ENCODE assay signal across 8 cellular contexts in the genomic region with DNA sequence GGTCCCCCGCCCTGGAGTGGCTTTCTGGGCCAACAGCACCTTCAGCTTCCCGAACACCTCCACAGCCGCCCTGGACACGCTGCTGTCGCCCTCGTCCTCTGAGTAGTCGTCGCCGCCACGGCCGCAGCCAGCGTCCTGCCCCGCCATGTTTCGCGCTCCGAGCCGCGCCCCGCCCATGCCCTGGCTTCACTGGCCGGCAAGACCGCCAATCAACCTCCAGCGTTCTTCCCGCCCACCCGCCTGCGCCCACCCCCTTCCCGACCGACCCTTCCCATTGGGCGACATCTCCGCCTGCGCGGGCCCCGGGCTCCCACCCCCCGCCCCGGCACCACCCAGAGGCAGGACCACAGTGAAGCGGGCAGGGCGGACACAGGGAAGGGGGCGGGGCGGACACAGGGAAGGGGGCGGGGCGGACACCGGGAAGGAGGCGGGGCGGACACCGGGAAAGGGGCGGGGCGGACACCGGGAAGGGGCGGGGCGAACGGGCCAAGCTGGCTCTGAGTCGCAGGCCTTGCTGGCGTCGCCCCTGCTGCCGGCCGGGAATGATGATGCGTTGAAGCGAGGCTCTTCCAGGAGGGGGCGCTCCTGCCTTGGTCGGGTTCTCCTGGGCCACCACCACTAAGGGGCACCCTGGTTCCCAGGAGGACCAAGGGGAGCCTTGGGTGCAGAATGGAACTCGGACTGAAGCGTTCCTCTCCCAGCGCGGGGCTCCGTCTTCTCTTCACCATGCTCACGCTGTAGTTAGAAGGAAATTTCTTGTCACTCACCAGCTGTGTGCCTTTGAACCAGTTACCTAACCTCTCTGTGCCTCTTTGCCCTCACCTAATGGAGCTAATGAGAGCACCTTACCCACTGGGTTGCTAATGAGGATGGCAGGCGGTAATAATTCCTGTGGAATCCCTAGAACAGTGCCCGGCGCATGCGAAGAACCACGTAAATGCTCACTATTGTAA. TPM values are rescaled to one million over a fixed set of nuclear protein-coding genes. Genes with fewer than 3 reads are reported as not detected.
DNase-seq lines count a peak whose midpoint lies in the region; ATAC-seq, FAIRE-seq and TF ChIP-seq lines count a peak whose summit lies in the region.

TSS of gene HAUS7 (minus strand) at position 166 of the 953 bp plus-strand sequence. CDS start at position 147, 19 bp downstream.

- no peak for FAIRE-seq in RCC 7860 (lab: Jason Lieb, UNC)

- peak; percentile 79 for ATAC-seq in GM21825 (IDR thresholded peaks at IDR 0.05; ENCODE audit: unreplicated experiment)
- ATAC-seq in activated T-cell treated with anti-CD3 and anti-CD28 coated beads, Interleukin-2, amount 50 U/mL, for 72 hours (replicated peaks in 1 of 2), result peak; percentile 89
- ATAC-seq in naive B cell (ENCODE audit: low read depth in 2 of 2), result peak; percentile 77
- ATAC-seq in stimulated activated effector memory CD8-positive, alpha-beta T cell treated with anti-CD3 and anti-CD28 coated beads, Interleukin-12 subunit alpha, Interleukin-12 subunit beta, amount 100 ng/mL, for 72 hours, result peak; percentile 88

- H3K36me3 ChIP-seq in DOHH2 (ENCODE audit: control insufficient read depth, low read length) (peaks cover 10% of the 10 kb centered on the region), Karpas-422 (ENCODE audit: insufficient read depth, low read length) (no peaks in the 10 kb centered on the region), esophagus squamous epithelium (no peaks in the 10 kb centered on the region)

- H3K9me3 ChIP-seq in DOHH2 (ENCODE audit: control insufficient read depth, insufficient read depth, low read length) (no peaks in the 10 kb centered on the region), Karpas-422 (ENCODE audit: low read length) (no peaks in the 10 kb centered on the region), esophagus squamous epithelium (no peaks in the 10 kb centered on the region)

- H3K79me2 ChIP-seq in DOHH2 (ENCODE audit: control insufficient read depth, low read length) (peaks cover 40% of the 10 kb centered on the region), Karpas-422 (ENCODE audit: low read length) (peaks cover 27% of the 10 kb centered on the region)

- TF ChIP-seq POLR2A in esophagus squamous epithelium (IDR thresholded peaks at IDR 0.05), result no peak

- intact Hi-C loops in esophagus squamous epithelium (cut with DNase I), result loop anchor here (5.0 kb wide), 1 partner anchor 37 kb away; no protein-coding TSS in a partner anchor

- H3K9me2 ChIP-seq in DOHH2 (replicated peaks; ENCODE audit: control insufficient read depth, low read length) (no peaks in the 10 kb centered on the region), Karpas-422 (replicated peaks; ENCODE audit: insufficient read depth, low read length) (no peaks in the 10 kb centered on the region)

- H3K9ac ChIP-seq in Karpas-422 (ENCODE audit: low read length), result peak within 1 kb of the TSS; percentile 91

- H3K4me1 Mint-ChIP-seq in activated T-cell treated with anti-CD3 and anti-CD28 coated beads, Interleukin-2, amount 50 U/mL, for 72 hours (ENCODE audit: low read depth), result peaks cover 16% of the 10 kb centered on the region
- H3K4me1 Mint-ChIP-seq in naive B cell, result peaks cover 6 to 22% (median 13%) of the 10 kb centered on the region in 3 donors
- peaks cover 12% of the 10 kb centered on the region for H3K4me1 Mint-ChIP-seq in stimulated activated effector memory CD8-positive, alpha-beta T cell treated with anti-CD3 and anti-CD28 coated beads, Interleukin-12 subunit alpha, Interleukin-12 subunit beta, amount 100 ng/mL, for 72 hours

- H3F3A ChIP-seq in DOHH2 (ENCODE audit: control insufficient read depth, insufficient read depth), result no peaks in the 10 kb centered on the region

- H3K27ac Mint-ChIP-seq in activated T-cell treated with anti-CD3 and anti-CD28 coated beads, Interleukin-2, amount 50 U/mL, for 72 hours, result peak within 1 kb of the TSS; percentile 51
- peak within 1 kb of the TSS in 3 of 6 donors; percentile 11 to 70 (median 65) for H3K27ac Mint-ChIP-seq in naive B cell
- H3K27ac Mint-ChIP-seq in stimulated activated effector memory CD8-positive, alpha-beta T cell treated with anti-CD3 and anti-CD28 coated beads, Interleukin-12 subunit alpha, Interleukin-12 subunit beta, amount 100 ng/mL, for 72 hours, result no peak within 1 kb of the TSS

- H3K4me1 ChIP-seq in DOHH2 (ENCODE audit: control insufficient read depth, low read length) (peaks cover 7% of the 10 kb centered on the region), Karpas-422 (ENCODE audit: low read length) (peaks cover 3% of the 10 kb centered on the region; the same call in 1 of the 2 replicates), esophagus squamous epithelium (peaks cover 10 to 53% (median 15%) of the 10 kb centered on the region in 3 donors)

- WGBS in esophagus squamous epithelium, 2 donors, result 10 to 24% methylated on average over 2 to 5 of the region's 70 CpGs

- no peaks in the 10 kb centered on the region for H3K36me3 Mint-ChIP-seq in activated T-cell treated with anti-CD3 and anti-CD28 coated beads, Interleukin-2, amount 50 U/mL, for 72 hours (ENCODE audit: insufficient read depth in 2 of 2)
- H3K36me3 Mint-ChIP-seq in naive B cell, result peaks cover 0 to 7% of the 10 kb centered on the region in 2 donors
- peaks cover 13% of the 10 kb centered on the region for H3K36me3 Mint-ChIP-seq in stimulated activated effector memory CD8-positive, alpha-beta T cell treated with anti-CD3 and anti-CD28 coated beads, Interleukin-12 subunit alpha, Interleukin-12 subunit beta, amount 100 ng/mL, for 72 hours

- H3K9me3 Mint-ChIP-seq in activated T-cell treated with anti-CD3 and anti-CD28 coated beads, Interleukin-2, amount 50 U/mL, for 72 hours, result no peaks in the 10 kb centered on the region
- H3K9me3 Mint-ChIP-seq in naive B cell, result peaks cover 0 to 1% (median 0%) of the 10 kb centered on the region in 7 donors
- no peaks in the 10 kb centered on the region for H3K9me3 Mint-ChIP-seq in stimulated activated effector memory CD8-positive, alpha-beta T cell treated with anti-CD3 and anti-CD28 coated beads, Interleukin-12 subunit alpha, Interleukin-12 subunit beta, amount 100 ng/mL, for 72 hours

- TF ChIP-seq CTCF in DOHH2 (IDR thresholded peaks at IDR 0.05; ENCODE audit: low read depth, low read length, poor library complexity, severe bottlenecking) (peak; percentile 76), esophagus squamous epithelium (IDR thresholded peaks at IDR 0.05) (peak; percentile 50 to 68 (median 62))

- H3K27me3 Mint-ChIP-seq in activated T-cell treated with anti-CD3 and anti-CD28 coated beads, Interleukin-2, amount 50 U/mL, for 72 hours (ENCODE audit: low read depth), result no peaks in the 10 kb centered on the region
- H3K27me3 Mint-ChIP-seq in naive B cell, result no peaks in the 10 kb centered on the region

- DNase-seq in Karpas-422 (peak; percentile 94), RCC 7860 (ENCODE audit: low spot score) (peak; percentile 76), esophagus squamous epithelium (lab: John Stamatoyannopoulos, UW) (peak; percentile 70), naive B cell (peak; percentile 75)
- DNase-seq in activated T-cell treated with anti-CD3 and anti-CD28 coated beads, Interleukin-2, amount 50 U/mL, for 72 hours, result peak; percentile 86 to 89
- DNase-seq in stimulated activated effector memory CD8-positive, alpha-beta T cell treated with anti-CD3 and anti-CD28 coated beads, Interleukin-12 subunit alpha, Interleukin-12 subunit beta, amount 100 ng/mL, for 72 hours (ENCODE audit: low spot score in 2 of 2), result peak; percentile 74 to 88

- peak within 1 kb of the TSS; percentile 92 for H3K4me3 ChIP-seq in DOHH2 (ENCODE audit: low read length)
- peak within 1 kb of the TSS; percentile 89 for H3K4me3 ChIP-seq in Karpas-422 (ENCODE audit: low read length)
- peak within 1 kb of the TSS; percentile 52 to 75 (median 60) for H3K4me3 ChIP-seq in esophagus squamous epithelium

- H3K4me2 ChIP-seq in DOHH2 (ENCODE audit: low read length) (peak within 1 kb of the TSS; percentile 74), Karpas-422 (ENCODE audit: low read depth, low read length, poor library complexity, severe bottlenecking) (peak within 1 kb of the TSS; percentile 74)

- no peak within 1 kb of the TSS; the same call in 1 of the 2 replicates for H2AFZ ChIP-seq in Karpas-422 (ENCODE audit: low read length)

- peak within 1 kb of the TSS; percentile 82 to 92 for H3K4me3 Mint-ChIP-seq in activated T-cell treated with anti-CD3 and anti-CD28 coated beads, Interleukin-2, amount 50 U/mL, for 72 hours
- peak within 1 kb of the TSS; percentile 74 to 92 (median 84) for H3K4me3 Mint-ChIP-seq in naive B cell
- H3K4me3 Mint-ChIP-seq in stimulated activated effector memory CD8-positive, alpha-beta T cell treated with anti-CD3 and anti-CD28 coated beads, Interleukin-12 subunit alpha, Interleukin-12 subunit beta, amount 100 ng/mL, for 72 hours, result peak within 1 kb of the TSS; percentile 66

- no peaks in the 10 kb centered on the region for H3K27me3 ChIP-seq in DOHH2 (ENCODE audit: control insufficient read depth, low read length)
- H3K27me3 ChIP-seq in Karpas-422 (ENCODE audit: low read length), result no peaks in the 10 kb centered on the region
- no peaks in the 10 kb centered on the region for H3K27me3 ChIP-seq in esophagus squamous epithelium

- H4K20me1 ChIP-seq in DOHH2 (ENCODE audit: control insufficient read depth, insufficient read depth, low read depth, low read length) (no peaks in the 10 kb centered on the region), Karpas-422 (ENCODE audit: insufficient read depth, low read depth, low read length) (no peaks in the 10 kb centered on the region; the same call in 1 of the 2 replicates)

- H3K27ac ChIP-seq in DOHH2 (ENCODE audit: low read depth, low read length) (no peak within 1 kb of the TSS), Karpas-422 (ENCODE audit: low read length) (no peak within 1 kb of the TSS), esophagus squamous epithelium (peak within 1 kb of the TSS; percentile 60 to 87 (median 73))

RNA-seq across cellular contexts. Expression of gene HAUS7, which starts in this region (rescaled TPM):
- 36.2 and 47.6 TPM in 2 replicates for total RNA-seq in Karpas-422 (2014; rRNA removed; shearing (Covaris generic); ENCODE audit: low replicate concordance)
- 10 to 100 TPM; 27.7 to 40.0 TPM for total RNA-seq in activated T-cell treated with anti-CD3 and anti-CD28 coated beads, Interleukin-2, amount 50 U/mL, for 72 hours
- 10 to 100 TPM in 3 of 4 donors, 1 to 10 TPM in 1; 8.8 to 21.0 (median 12.1) TPM for total RNA-seq in esophagus squamous epithelium
- 10 to 100 TPM; 16.0 to 30.6 (median 19.3) TPM for polyA plus RNA-seq in naive B cell (ENCODE audit: low read depth in 6 of 6)

Comparison
In these comparisons a context has a peak if more than half of its experiments do, and no peak if none do; other contexts are left out.
1. H3K27ac ChIP-seq: peak in esophagus squamous epithelium (4 of 4); none in DOHH2 (single experiment) and Karpas-422 (single experiment).
2. Peak in every context shown above with its lines, with median percentiles within 50 percentile points of each other: H3K4me3 ChIP-seq, ATAC-seq, DNase-seq and H3K4me3 Mint-ChIP-seq.